Comparison of ENCODE assay signal across 7 cellular contexts in genomic region chrX:139770366-139770765, GRCh38.
"Had no signal": no experiment of that assay in that cellular context is flagged by ENCODE, and none has a peak within 500 bp of the region (broad histone marks: within the 10 kb centered on the region; RNA-seq: fewer than 3 reads in every experiment).

No MANE protein-coding gene starts in this region.

- FAIRE-seq: G401.6, GM12878, GM12892, GM18507, GM19239 had no signal

- H3K4me3 ChIP-seq: GM12878 had no signal

- DNase-seq: GDM1, GF-D8 had no signal
